ENCODE assay signal across 30 cellular contexts in genomic region chr16:28319476-28320022, GRCh38. TPM values are rescaled to one million over a fixed set of nuclear protein-coding genes. Genes with fewer than 3 reads are reported as not detected.
"Had no signal": no experiment of that assay in that cellular context is flagged by ENCODE, and none has a peak within 500 bp of the region (broad histone marks: within the 10 kb centered on the region; RNA-seq: fewer than 3 reads in every experiment).

No MANE protein-coding gene starts in this region.

- H3K27me3 Mint-ChIP-seq: activated B cell treated with CpG ODN at 0.5 μM for 24 hours; activated CD8-positive, alpha-beta T cell treated with anti-CD3 and anti-CD28 coated beads for 36 hours; activated naive CD8-positive, alpha-beta T cell treated with anti-CD3 and anti-CD28 coated beads for 36 hours; activated T-helper 17 cell treated with anti-CD3 and anti-CD28 coated beads, Interleukin-2, amount 50 U/mL, for 72 hours had no signal

- DNase-seq: activated B cell treated with CpG ODN at 0.5 μM for 24 hours; activated CD4-positive, alpha-beta T cell treated with anti-CD3 and anti-CD28 coated beads for 48 hours; activated CD4-positive, alpha-beta T cell treated with anti-CD3 and anti-CD28 coated beads, Interleukin-2, amount 50 U/mL, for 4 hours; activated CD4-positive, CD25-positive, alpha-beta regulatory T cell treated with anti-CD3 and anti-CD28 coated beads, Interleukin-2, amount 50 U/mL, for 72 hours; activated CD8-positive, alpha-beta T cell treated with anti-CD3 and anti-CD28 coated beads for 36 hours; activated effector memory CD4-positive, alpha-beta T cell treated with anti-CD3 and anti-CD28 coated beads, Interleukin-2, amount 50 U/mL, for 16 hours; activated naive CD4-positive, alpha-beta T cell; activated naive CD4-positive, alpha-beta T cell treated with anti-CD3 and anti-CD28 coated beads, Interleukin-2, amount 50 U/mL, for 16 hours; activated naive CD8-positive, alpha-beta T cell treated with anti-CD3 and anti-CD28 coated beads for 36 hours; activated T-cell treated with anti-CD3 and anti-CD28 coated beads, Interleukin-2, amount 50 U/mL, for 1 hour; activated T-cell treated with anti-CD3 and anti-CD28 coated beads, Interleukin-2, amount 50 U/mL, for 72 hours; amniotic stem cell; Kasumi-1; KG1; MG63; NCI-H1048; NCI-H1436 treated with DMSO at 0.1 percent for 48 hours; NCI-H1694 treated with DMSO at 0.1 percent for 48 hours; NCI-H2029; NCI-H2171; NCI-H446; NCI-H524 treated with DMSO at 0.1 percent for 48 hours; Right ventricle myocardium superior; SW 1271; T-helper 1 cell; T-helper 2 cell; T-helper 9 cell had no signal

- H3K9me3 ChIP-seq: MG63 had no signal

- H3K27ac Mint-ChIP-seq: activated B cell treated with CpG ODN at 0.5 μM for 24 hours; activated CD8-positive, alpha-beta T cell treated with anti-CD3 and anti-CD28 coated beads for 36 hours; activated naive CD8-positive, alpha-beta T cell treated with anti-CD3 and anti-CD28 coated beads for 36 hours; activated T-cell treated with anti-CD3 and anti-CD28 coated beads, Interleukin-2, amount 50 U/mL, for 72 hours; activated T-helper 17 cell treated with anti-CD3 and anti-CD28 coated beads, Interleukin-2, amount 50 U/mL, for 72 hours had no signal

- ATAC-seq: activated CD8-positive, alpha-beta T cell treated with anti-CD3 and anti-CD28 coated beads for 36 hours; activated T-cell treated with anti-CD3 and anti-CD28 coated beads, Interleukin-2, amount 50 U/mL, for 72 hours; activated T-helper 17 cell treated with anti-CD3 and anti-CD28 coated beads, Interleukin-2, amount 50 U/mL, for 72 hours had no signal

- H3K27me3 ChIP-seq: cardiac muscle cell, MG63 had no signal

- H3K4me3 Mint-ChIP-seq: activated B cell treated with CpG ODN at 0.5 μM for 24 hours; activated CD8-positive, alpha-beta T cell treated with anti-CD3 and anti-CD28 coated beads for 36 hours; activated naive CD8-positive, alpha-beta T cell treated with anti-CD3 and anti-CD28 coated beads for 36 hours; activated T-cell treated with anti-CD3 and anti-CD28 coated beads, Interleukin-2, amount 50 U/mL, for 72 hours; activated T-helper 17 cell treated with anti-CD3 and anti-CD28 coated beads, Interleukin-2, amount 50 U/mL, for 72 hours had no signal

- H3K36me3 ChIP-seq: cardiac muscle cell, MG63 had no signal

- H3K9me3 Mint-ChIP-seq: activated B cell treated with CpG ODN at 0.5 μM for 24 hours; activated CD8-positive, alpha-beta T cell treated with anti-CD3 and anti-CD28 coated beads for 36 hours; activated naive CD8-positive, alpha-beta T cell treated with anti-CD3 and anti-CD28 coated beads for 36 hours; activated T-cell treated with anti-CD3 and anti-CD28 coated beads, Interleukin-2, amount 50 U/mL, for 72 hours; activated T-helper 17 cell treated with anti-CD3 and anti-CD28 coated beads, Interleukin-2, amount 50 U/mL, for 72 hours had no signal

- H3K27ac ChIP-seq: cardiac muscle cell, VCaP had no signal

- H3K4me3 ChIP-seq: cardiac muscle cell, MG63 had no signal

RNA-seq across cellular contexts. Expression of gene NPIPB6, which starts 43.8 kb away (rescaled TPM):
- total RNA-seq: activated naive CD8-positive, alpha-beta T cell treated with anti-CD3 and anti-CD28 coated beads for 36 hours had no signal
